1 cellular context compared by ENCODE assay signal in the genomic region with DNA sequence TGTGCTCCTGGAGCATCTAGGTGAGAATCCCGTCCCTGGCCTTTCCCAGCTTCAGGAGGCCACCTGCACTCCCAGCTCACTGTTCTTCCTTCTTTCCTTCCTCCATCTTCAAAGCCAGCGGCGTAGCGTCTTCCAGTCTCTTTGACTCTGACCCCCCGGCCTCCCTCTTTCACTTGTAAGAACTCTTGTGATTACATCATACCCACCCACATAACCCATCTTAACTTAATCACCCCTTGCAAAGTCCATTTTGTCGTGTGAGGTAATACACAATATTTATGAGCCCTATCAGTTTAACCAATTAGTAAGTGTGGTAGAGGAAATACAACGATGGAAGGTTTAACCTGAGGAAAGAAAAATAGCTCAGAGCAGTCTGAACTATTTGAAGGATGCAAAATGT.
TF ChIP-seq lines count a peak whose summit lies in the region.

No MANE protein-coding gene starts in this region.

TF ChIP-seq in HEK293, 187 proteins besides CTCF, POLR2A, EP300 and RAD21 (continued from another document and continues in another):
- TF ChIP-seq, protein P1, sequence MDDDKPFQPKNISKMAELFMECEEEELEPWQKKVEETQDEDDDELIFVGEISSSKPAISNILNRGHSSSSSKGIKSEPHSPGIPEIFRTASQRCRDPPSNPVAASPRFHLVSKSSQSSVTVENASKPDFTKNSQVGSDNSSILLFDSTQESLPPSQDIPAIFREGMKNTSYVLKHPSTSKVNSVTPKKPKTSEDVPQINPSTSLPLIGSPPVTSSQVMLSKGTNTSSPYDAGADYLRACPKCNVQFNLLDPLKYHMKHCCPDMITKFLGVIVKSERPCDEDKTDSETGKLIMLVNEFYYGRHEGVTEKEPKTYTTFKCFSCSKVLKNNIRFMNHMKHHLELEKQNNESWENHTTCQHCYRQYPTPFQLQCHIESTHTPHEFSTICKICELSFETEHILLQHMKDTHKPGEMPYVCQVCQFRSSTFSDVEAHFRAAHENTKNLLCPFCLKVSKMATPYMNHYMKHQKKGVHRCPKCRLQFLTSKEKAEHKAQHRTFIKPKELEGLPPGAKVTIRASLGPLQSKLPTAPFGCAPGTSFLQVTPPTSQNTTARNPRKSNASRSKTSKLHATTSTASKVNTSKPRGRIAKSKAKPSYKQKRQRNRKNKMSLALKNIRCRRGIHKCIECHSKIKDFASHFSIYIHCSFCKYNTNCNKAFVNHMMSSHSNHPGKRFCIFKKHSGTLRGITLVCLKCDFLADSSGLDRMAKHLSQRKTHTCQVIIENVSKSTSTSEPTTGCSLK (tag by site-specific recombination; IDR thresholded peaks at IDR 0.05): no peak
- 0 out of 2 replicates have a peak, but pooled peaks have one; percentile 28 for TF ChIP-seq ZFP69B (tag by site-specific recombination; IDR thresholded peaks at IDR 0.05)
- peak; percentile 66 for TF ChIP-seq GLIS1 (tag by site-specific recombination; IDR thresholded peaks at IDR 0.05)
- TF ChIP-seq ZNF174 (tag by site-specific recombination; IDR thresholded peaks at IDR 0.05): no peak
- no peak for TF ChIP-seq ZSCAN16 (tag by site-specific recombination; IDR thresholded peaks at IDR 0.05)
- no peak for TF ChIP-seq ZNF416 (tag by site-specific recombination; IDR thresholded peaks at IDR 0.05)
- TF ChIP-seq ZNF202 (tag by site-specific recombination; IDR thresholded peaks at IDR 0.05; ENCODE audit: borderline replicate concordance): no peak
- no peak for TF ChIP-seq ZNF19 (tag by site-specific recombination; IDR thresholded peaks at IDR 0.05; ENCODE audit: low read depth)
- TF ChIP-seq ZIC2 (tag by site-specific recombination; IDR thresholded peaks at IDR 0.05): no peak
- TF ChIP-seq, protein P2, sequence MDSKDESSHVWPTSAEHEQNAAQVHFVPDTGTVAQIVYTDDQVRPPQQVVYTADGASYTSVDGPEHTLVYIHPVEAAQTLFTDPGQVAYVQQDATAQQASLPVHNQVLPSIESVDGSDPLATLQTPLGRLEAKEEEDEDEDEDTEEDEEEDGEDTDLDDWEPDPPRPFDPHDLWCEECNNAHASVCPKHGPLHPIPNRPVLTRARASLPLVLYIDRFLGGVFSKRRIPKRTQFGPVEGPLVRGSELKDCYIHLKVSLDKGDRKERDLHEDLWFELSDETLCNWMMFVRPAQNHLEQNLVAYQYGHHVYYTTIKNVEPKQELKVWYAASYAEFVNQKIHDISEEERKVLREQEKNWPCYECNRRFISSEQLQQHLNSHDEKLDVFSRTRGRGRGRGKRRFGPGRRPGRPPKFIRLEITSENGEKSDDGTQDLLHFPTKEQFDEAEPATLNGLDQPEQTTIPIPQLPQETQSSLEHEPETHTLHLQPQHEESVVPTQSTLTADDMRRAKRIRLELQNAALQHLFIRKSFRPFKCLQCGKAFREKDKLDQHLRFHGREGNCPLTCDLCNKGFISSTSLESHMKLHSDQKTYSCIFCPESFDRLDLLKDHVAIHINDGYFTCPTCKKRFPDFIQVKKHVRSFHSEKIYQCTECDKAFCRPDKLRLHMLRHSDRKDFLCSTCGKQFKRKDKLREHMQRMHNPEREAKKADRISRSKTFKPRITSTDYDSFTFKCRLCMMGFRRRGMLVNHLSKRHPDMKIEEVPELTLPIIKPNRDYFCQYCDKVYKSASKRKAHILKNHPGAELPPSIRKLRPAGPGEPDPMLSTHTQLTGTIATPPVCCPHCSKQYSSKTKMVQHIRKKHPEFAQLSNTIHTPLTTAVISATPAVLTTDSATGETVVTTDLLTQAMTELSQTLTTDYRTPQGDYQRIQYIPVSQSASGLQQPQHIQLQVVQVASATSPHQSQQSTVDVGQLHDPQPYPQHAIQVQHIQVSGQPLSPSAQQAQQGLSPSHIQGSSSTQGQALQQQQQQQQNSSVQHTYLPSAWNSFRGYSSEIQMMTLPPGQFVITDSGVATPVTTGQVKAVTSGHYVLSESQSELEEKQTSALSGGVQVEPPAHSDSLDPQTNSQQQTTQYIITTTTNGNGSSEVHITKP (tag by site-specific recombination; IDR thresholded peaks at IDR 0.05): 0 out of 2 replicates have a peak, but pooled peaks have one; percentile 23
- no peak for TF ChIP-seq ZNF510 (tag by site-specific recombination; IDR thresholded peaks at IDR 0.05; ENCODE audit: insufficient replicate concordance)
- TF ChIP-seq, protein P3, sequence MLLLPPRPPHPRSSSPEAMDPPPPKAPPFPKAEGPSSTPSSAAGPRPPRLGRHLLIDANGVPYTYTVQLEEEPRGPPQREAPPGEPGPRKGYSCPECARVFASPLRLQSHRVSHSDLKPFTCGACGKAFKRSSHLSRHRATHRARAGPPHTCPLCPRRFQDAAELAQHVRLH (tag by site-specific recombination; IDR thresholded peaks at IDR 0.05): no peak
- TF ChIP-seq, protein P4, sequence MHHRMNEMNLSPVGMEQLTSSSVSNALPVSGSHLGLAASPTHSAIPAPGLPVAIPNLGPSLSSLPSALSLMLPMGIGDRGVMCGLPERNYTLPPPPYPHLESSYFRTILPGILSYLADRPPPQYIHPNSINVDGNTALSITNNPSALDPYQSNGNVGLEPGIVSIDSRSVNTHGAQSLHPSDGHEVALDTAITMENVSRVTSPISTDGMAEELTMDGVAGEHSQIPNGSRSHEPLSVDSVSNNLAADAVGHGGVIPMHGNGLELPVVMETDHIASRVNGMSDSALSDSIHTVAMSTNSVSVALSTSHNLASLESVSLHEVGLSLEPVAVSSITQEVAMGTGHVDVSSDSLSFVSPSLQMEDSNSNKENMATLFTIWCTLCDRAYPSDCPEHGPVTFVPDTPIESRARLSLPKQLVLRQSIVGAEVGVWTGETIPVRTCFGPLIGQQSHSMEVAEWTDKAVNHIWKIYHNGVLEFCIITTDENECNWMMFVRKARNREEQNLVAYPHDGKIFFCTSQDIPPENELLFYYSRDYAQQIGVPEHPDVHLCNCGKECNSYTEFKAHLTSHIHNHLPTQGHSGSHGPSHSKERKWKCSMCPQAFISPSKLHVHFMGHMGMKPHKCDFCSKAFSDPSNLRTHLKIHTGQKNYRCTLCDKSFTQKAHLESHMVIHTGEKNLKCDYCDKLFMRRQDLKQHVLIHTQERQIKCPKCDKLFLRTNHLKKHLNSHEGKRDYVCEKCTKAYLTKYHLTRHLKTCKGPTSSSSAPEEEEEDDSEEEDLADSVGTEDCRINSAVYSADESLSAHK (tag by site-specific recombination; IDR thresholded peaks at IDR 0.05): no peak
- no peak for TF ChIP-seq ZNF521 (tag by site-specific recombination; IDR thresholded peaks at IDR 0.05)
- no peak for TF ChIP-seq ZNF555 (tag by site-specific recombination; conservative IDR thresholded peaks at IDR 0.05)
- peak; percentile 59; the same call in 1 of the 2 replicates for TF ChIP-seq ZEB2 (tag by site-specific recombination; IDR thresholded peaks at IDR 0.05)
- no peak for TF ChIP-seq ZNF624 (tag by site-specific recombination; IDR thresholded peaks at IDR 0.05)
- TF ChIP-seq GLI2 (tag by site-specific recombination; IDR thresholded peaks at IDR 0.05; ENCODE audit: borderline replicate concordance, low read depth): no peak
- TF ChIP-seq ZNF10 (tag by site-specific recombination; IDR thresholded peaks at IDR 0.05): no peak
- TF ChIP-seq, protein P5, sequence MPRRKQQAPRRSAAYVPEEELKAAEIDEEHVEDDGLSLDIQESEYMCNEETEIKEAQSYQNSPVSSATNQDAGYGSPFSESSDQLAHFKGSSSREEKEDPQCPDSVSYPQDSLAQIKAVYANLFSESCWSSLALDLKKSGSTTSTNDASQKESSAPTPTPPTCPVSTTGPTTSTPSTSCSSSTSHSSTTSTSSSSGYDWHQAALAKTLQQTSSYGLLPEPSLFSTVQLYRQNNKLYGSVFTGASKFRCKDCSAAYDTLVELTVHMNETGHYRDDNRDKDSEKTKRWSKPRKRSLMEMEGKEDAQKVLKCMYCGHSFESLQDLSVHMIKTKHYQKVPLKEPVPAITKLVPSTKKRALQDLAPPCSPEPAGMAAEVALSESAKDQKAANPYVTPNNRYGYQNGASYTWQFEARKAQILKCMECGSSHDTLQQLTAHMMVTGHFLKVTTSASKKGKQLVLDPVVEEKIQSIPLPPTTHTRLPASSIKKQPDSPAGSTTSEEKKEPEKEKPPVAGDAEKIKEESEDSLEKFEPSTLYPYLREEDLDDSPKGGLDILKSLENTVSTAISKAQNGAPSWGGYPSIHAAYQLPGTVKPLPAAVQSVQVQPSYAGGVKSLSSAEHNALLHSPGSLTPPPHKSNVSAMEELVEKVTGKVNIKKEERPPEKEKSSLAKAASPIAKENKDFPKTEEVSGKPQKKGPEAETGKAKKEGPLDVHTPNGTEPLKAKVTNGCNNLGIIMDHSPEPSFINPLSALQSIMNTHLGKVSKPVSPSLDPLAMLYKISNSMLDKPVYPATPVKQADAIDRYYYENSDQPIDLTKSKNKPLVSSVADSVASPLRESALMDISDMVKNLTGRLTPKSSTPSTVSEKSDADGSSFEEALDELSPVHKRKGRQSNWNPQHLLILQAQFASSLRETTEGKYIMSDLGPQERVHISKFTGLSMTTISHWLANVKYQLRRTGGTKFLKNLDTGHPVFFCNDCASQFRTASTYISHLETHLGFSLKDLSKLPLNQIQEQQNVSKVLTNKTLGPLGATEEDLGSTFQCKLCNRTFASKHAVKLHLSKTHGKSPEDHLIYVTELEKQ (tag by site-specific recombination; IDR thresholded peaks at IDR 0.05; ENCODE audit: borderline replicate concordance): no peak
- TF ChIP-seq ZNF48 (tag by site-specific recombination; IDR thresholded peaks at IDR 0.05): no peak
- no peak for TF ChIP-seq SETDB1 (IDR thresholded peaks at IDR 0.05; ENCODE audit: insufficient read length, low read length)
- no peak for TF ChIP-seq ZNF843 (tag by site-specific recombination; IDR thresholded peaks at IDR 0.05)
- TF ChIP-seq, protein P6, sequence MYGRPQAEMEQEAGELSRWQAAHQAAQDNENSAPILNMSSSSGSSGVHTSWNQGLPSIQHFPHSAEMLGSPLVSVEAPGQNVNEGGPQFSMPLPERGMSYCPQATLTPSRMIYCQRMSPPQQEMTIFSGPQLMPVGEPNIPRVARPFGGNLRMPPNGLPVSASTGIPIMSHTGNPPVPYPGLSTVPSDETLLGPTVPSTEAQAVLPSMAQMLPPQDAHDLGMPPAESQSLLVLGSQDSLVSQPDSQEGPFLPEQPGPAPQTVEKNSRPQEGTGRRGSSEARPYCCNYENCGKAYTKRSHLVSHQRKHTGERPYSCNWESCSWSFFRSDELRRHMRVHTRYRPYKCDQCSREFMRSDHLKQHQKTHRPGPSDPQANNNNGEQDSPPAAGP (tag by site-specific recombination; IDR thresholded peaks at IDR 0.05): no peak
- TF ChIP-seq, protein P7, sequence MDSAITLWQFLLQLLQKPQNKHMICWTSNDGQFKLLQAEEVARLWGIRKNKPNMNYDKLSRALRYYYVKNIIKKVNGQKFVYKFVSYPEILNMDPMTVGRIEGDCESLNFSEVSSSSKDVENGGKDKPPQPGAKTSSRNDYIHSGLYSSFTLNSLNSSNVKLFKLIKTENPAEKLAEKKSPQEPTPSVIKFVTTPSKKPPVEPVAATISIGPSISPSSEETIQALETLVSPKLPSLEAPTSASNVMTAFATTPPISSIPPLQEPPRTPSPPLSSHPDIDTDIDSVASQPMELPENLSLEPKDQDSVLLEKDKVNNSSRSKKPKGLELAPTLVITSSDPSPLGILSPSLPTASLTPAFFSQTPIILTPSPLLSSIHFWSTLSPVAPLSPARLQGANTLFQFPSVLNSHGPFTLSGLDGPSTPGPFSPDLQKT (IDR thresholded peaks at IDR 0.05; ENCODE audit: borderline replicate concordance, low read depth, low read length): no peak
- TF ChIP-seq ZNF660 (tag by site-specific recombination; IDR thresholded peaks at IDR 0.05): peak; percentile 98
- no peak for TF ChIP-seq MYNN (tag by site-specific recombination; IDR thresholded peaks at IDR 0.05; ENCODE audit: borderline replicate concordance)
- no peak for TF ChIP-seq ZBTB1 (tag by site-specific recombination; IDR thresholded peaks at IDR 0.05)
- TF ChIP-seq, protein P8, sequence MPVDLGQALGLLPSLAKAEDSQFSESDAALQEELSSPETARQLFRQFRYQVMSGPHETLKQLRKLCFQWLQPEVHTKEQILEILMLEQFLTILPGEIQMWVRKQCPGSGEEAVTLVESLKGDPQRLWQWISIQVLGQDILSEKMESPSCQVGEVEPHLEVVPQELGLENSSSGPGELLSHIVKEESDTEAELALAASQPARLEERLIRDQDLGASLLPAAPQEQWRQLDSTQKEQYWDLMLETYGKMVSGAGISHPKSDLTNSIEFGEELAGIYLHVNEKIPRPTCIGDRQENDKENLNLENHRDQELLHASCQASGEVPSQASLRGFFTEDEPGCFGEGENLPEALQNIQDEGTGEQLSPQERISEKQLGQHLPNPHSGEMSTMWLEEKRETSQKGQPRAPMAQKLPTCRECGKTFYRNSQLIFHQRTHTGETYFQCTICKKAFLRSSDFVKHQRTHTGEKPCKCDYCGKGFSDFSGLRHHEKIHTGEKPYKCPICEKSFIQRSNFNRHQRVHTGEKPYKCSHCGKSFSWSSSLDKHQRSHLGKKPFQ (tag by site-specific recombination; IDR thresholded peaks at IDR 0.05): no peak
- TF ChIP-seq, protein P9, sequence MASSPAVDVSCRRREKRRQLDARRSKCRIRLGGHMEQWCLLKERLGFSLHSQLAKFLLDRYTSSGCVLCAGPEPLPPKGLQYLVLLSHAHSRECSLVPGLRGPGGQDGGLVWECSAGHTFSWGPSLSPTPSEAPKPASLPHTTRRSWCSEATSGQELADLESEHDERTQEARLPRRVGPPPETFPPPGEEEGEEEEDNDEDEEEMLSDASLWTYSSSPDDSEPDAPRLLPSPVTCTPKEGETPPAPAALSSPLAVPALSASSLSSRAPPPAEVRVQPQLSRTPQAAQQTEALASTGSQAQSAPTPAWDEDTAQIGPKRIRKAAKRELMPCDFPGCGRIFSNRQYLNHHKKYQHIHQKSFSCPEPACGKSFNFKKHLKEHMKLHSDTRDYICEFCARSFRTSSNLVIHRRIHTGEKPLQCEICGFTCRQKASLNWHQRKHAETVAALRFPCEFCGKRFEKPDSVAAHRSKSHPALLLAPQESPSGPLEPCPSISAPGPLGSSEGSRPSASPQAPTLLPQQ (tag by site-specific recombination; IDR thresholded peaks at IDR 0.05): no peak
- no peak for TF ChIP-seq ZNF654 (tag by site-specific recombination; IDR thresholded peaks at IDR 0.05; ENCODE audit: low read depth)
- TF ChIP-seq, protein P10, sequence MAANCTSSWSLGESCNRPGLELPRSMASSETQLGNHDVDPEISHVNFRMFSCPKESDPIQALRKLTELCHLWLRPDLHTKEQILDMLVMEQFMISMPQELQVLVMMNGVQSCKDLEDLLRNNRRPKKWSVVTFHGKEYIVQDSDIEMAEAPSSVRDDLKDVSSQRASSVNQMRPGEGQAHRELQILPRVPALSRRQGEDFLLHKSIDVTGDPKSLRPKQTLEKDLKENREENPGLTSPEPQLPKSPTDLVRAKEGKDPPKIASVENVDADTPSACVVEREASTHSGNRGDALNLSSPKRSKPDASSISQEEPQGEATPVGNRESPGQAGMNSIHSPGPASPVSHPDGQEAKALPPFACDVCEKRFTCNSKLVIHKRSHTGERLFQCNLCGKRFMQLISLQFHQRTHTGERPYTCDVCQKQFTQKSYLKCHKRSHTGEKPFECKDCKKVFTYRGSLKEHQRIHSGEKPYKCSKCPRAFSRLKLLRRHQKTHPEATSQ (tag by site-specific recombination; IDR thresholded peaks at IDR 0.05): no peak
- TF ChIP-seq PRDM1 (tag by site-specific recombination; IDR thresholded peaks at IDR 0.05): no peak
- TF ChIP-seq, protein P11, sequence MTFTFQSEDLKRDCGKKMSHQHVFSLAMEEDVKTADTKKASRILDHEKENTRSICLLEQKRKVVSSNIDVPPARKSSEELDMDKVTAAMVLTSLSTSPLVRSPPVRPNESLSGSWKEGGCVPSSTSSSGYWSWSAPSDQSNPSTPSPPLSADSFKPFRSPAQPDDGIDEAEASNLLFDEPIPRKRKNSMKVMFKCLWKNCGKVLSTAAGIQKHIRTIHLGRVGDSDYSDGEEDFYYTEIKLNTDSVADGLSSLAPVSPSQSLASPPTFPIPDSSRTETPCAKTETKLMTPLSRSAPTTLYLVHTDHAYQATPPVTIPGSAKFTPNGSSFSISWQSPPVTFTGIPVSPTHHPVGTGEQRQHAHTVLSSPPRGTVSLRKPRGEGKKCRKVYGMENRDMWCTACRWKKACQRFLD (tag by site-specific recombination; IDR thresholded peaks at IDR 0.05): no peak
- TF ChIP-seq TRIM28 (IDR thresholded peaks at IDR 0.05; ENCODE audit: borderline replicate concordance, low read length): no peak
- no peak for TF ChIP-seq ZNF473 (tag by site-specific recombination; IDR thresholded peaks at IDR 0.05)
- no peak for TF ChIP-seq ZNF433 (tag by site-specific recombination; IDR thresholded peaks at IDR 0.05; ENCODE audit: low read depth)
